ENCODE assay signal across 11 cellular contexts in genomic region chr1:228163004-228163753, GRCh38. TPM values are rescaled to one million over a fixed set of nuclear protein-coding genes. Genes with fewer than 3 reads are reported as not detected.
A peak's percentile ranks its signal among the peaks of the same experiment; 100 is the strongest.
DNase-seq lines count a peak whose midpoint lies in the region; ATAC-seq and TF ChIP-seq lines count a peak whose summit lies in the region.
"Had no signal": no experiment of that assay in that cellular context is flagged by ENCODE, and none has a peak within 500 bp of the region (broad histone marks: within the 10 kb centered on the region; RNA-seq: fewer than 3 reads in every experiment).

No MANE protein-coding gene starts in this region.

- H3K27ac ChIP-seq in lower lobe of right lung (peak overlapping the region; percentile 100), temporal lobe (ENCODE audit: low read depth, low read length) (peak overlapping the region; percentile 61), substantia nigra (ENCODE audit: low read depth, low read length, poor library complexity, severe bottlenecking) (no peak overlapping the region)
- H3K27ac ChIP-seq: colonic mucosa, VCaP had no signal

- intact Hi-C loops in dendritic cell treated with granulocyte-macrophage colony-stimulating factor and Interleukin-4, amounts not matched to agents 40 ng/mL and 50 ng/mL, for 4 days (cut with micrococcal nuclease), result no loop called here
- intact Hi-C loops in lower lobe of right lung (cut with DNase I), result no loop called here

- H3K4me3 ChIP-seq in MG63 (no peak overlapping the region), lower lobe of right lung (peak overlapping the region; percentile 2)
- H3K4me3 ChIP-seq: colonic mucosa had no signal

- H3K4me1 Mint-ChIP-seq in dendritic cell treated with granulocyte-macrophage colony-stimulating factor and Interleukin-4, amounts not matched to agents 40 ng/mL and 50 ng/mL, for 4 days (ENCODE audit: low read depth), result peaks cover 55% of the 10 kb centered on the region

- no peaks in the 10 kb centered on the region for H3K36me3 Mint-ChIP-seq in dendritic cell treated with granulocyte-macrophage colony-stimulating factor and Interleukin-4, amounts not matched to agents 40 ng/mL and 50 ng/mL, for 4 days (ENCODE audit: low read depth)
- H3K36me3 Mint-ChIP-seq: naive B cell had no signal

- H3K9me3 ChIP-seq in MG63 (no peaks in the 10 kb centered on the region), lower lobe of right lung (no peaks in the 10 kb centered on the region)
- H3K9me3 ChIP-seq: colonic mucosa had no signal

- TF ChIP-seq CTCF in lower lobe of right lung (IDR thresholded peaks at IDR 0.05), result no peak

- H3K4me3 Mint-ChIP-seq in dendritic cell treated with granulocyte-macrophage colony-stimulating factor and Interleukin-4, amounts not matched to agents 40 ng/mL and 50 ng/mL, for 4 days, result peak overlapping the region; percentile 64

- H3K36me3 ChIP-seq in MG63 (no peaks in the 10 kb centered on the region; the same call in 1 of the 2 replicates), lower lobe of right lung (peaks cover 5% of the 10 kb centered on the region)
- H3K36me3 ChIP-seq: colonic mucosa had no signal

- H3K27me3 Mint-ChIP-seq in dendritic cell treated with granulocyte-macrophage colony-stimulating factor and Interleukin-4, amounts not matched to agents 40 ng/mL and 50 ng/mL, for 4 days, result peaks cover 21% of the 10 kb centered on the region
- H3K27me3 Mint-ChIP-seq: naive B cell had no signal

- H3K9me3 Mint-ChIP-seq in dendritic cell treated with granulocyte-macrophage colony-stimulating factor and Interleukin-4, amounts not matched to agents 40 ng/mL and 50 ng/mL, for 4 days, result no peaks in the 10 kb centered on the region
- H3K9me3 Mint-ChIP-seq: naive B cell had no signal

- no peak for ATAC-seq in lower lobe of right lung

- H3K27ac Mint-ChIP-seq in dendritic cell treated with granulocyte-macrophage colony-stimulating factor and Interleukin-4, amounts not matched to agents 40 ng/mL and 50 ng/mL, for 4 days, result peak overlapping the region; percentile 91

- H3K27me3 ChIP-seq in MG63, result no peaks in the 10 kb centered on the region
- peaks cover 10% of the 10 kb centered on the region for H3K27me3 ChIP-seq in lower lobe of right lung (ENCODE audit: low read depth)
- H3K27me3 ChIP-seq: colonic mucosa had no signal

- DNase-seq in MG63 (peak; percentile 28), lower lobe of right lung (peak; percentile 75), mucosa of gallbladder (ENCODE audit: low spot score) (no peak), substantia nigra (lab: John Stamatoyannopoulos, UW) (no peak), amygdala (lab: John Stamatoyannopoulos, UW) (no peak), NCI-H82 (lab: John Stamatoyannopoulos, UW) (no peak)
- DNase-seq: colonic mucosa, naive B cell had no signal

- peaks cover 55% of the 10 kb centered on the region for H3K4me1 ChIP-seq in lower lobe of right lung

RNA-seq across cellular contexts. Expression of gene IBA57, which starts 2.4 kb away (rescaled TPM):
- total RNA-seq in MG63 (2014; rRNA removed; shearing (Covaris generic); ENCODE audit: low replicate concordance), result 2.0 and 19.4 TPM in 2 replicates
- 10.7 TPM for total RNA-seq in lower lobe of right lung
- 4.2 TPM for total RNA-seq in temporal lobe
- 12.8 TPM for total RNA-seq in mucosa of gallbladder

RNA-seq across cellular contexts. Expression of gene GJC2, which starts 13.4 kb away (rescaled TPM):
- 0.20 and 4.8 TPM in 2 replicates for total RNA-seq in MG63 (2014; rRNA removed; shearing (Covaris generic); ENCODE audit: low replicate concordance)
- total RNA-seq in lower lobe of right lung (6.0 TPM), temporal lobe (0.74 TPM), mucosa of gallbladder (2.8 TPM)

RNA-seq across cellular contexts. Expression of gene GUK1, which starts 23.1 kb away (rescaled TPM):
- total RNA-seq in MG63 (2014; rRNA removed; shearing (Covaris generic); ENCODE audit: low replicate concordance), result 246 and 425 TPM in 2 replicates
- total RNA-seq in lower lobe of right lung (192 TPM), temporal lobe (109 TPM), mucosa of gallbladder (235 TPM)

RNA-seq across cellular contexts. Expression of gene OBSCN, which starts 44.7 kb away (rescaled TPM):
- total RNA-seq in MG63 (2014; rRNA removed; shearing (Covaris generic); ENCODE audit: low replicate concordance), result 1.8 and 2.8 TPM in 2 replicates
- total RNA-seq in lower lobe of right lung, result 35.6 TPM
- total RNA-seq in temporal lobe, result 49.2 TPM
- 25.8 TPM for total RNA-seq in mucosa of gallbladder

RNA-seq across cellular contexts. Expression of gene MRPL55, which starts 54.1 kb away (rescaled TPM):
- total RNA-seq in MG63 (2014; rRNA removed; shearing (Covaris generic); ENCODE audit: low replicate concordance), result 46.6 and 83.8 TPM in 2 replicates
- total RNA-seq in lower lobe of right lung (43.6 TPM), temporal lobe (66.4 TPM), mucosa of gallbladder (56.1 TPM)

Comparison
In these comparisons a context has a peak if more than half of its experiments do, and no peak if none do; other contexts are left out.
1. DNase-seq: peak in MG63 (single experiment) and lower lobe of right lung (single experiment); none in mucosa of gallbladder (single experiment), substantia nigra (0 of 49), amygdala (0 of 56) and NCI-H82 (single experiment).